ENCODE assay signal across 17 cellular contexts in genomic region chr10:35636942-35637341, GRCh38. TPM values are rescaled to one million over a fixed set of nuclear protein-coding genes. Genes with fewer than 3 reads are reported as not detected.
DNase-seq lines count a peak whose midpoint lies in the region; ATAC-seq and TF ChIP-seq lines count a peak whose summit lies in the region.
"Had no signal": no experiment of that assay in that cellular context is flagged by ENCODE, and none has a peak within 500 bp of the region (broad histone marks: within the 10 kb centered on the region; RNA-seq: fewer than 3 reads in every experiment).

No MANE protein-coding gene starts in this region.

- H4K20me1 ChIP-seq in hepatocyte (ENCODE audit: insufficient read depth, poor library complexity, severe bottlenecking) = peaks cover 2% of the 10 kb centered on the region

- no peak for DNase-seq in CD8-positive, alpha-beta T cell
- no peak for DNase-seq in hepatocyte (ENCODE audit: low spot score)
- no peak for DNase-seq in stimulated activated naive CD8-positive, alpha-beta T cell treated with anti-CD3 and anti-CD28 coated beads, Interleukin-15, Interleukin-2, amounts not matched to agents 100 U/mL and 50 U/mL, for 24 hours
- no peak for DNase-seq in KG1 (lab: John Stamatoyannopoulos, UW)
- DNase-seq: cerebellar nuclear complex; GM23248; NCI-H1048; NCI-H2081; NCI-H526 treated with DMSO at 0.1 percent for 48 hours; stimulated activated CD4-positive, alpha-beta T cell treated with anti-CD3 and anti-CD28 coated beads, Interleukin-1b, Interleukin-23, amount 100 ng/mL, for 48 hours had no signal

- no peak for ATAC-seq in CD8-positive, alpha-beta T cell
- no peak for ATAC-seq in stimulated activated naive CD8-positive, alpha-beta T cell treated with anti-CD3 and anti-CD28 coated beads, Interleukin-15, Interleukin-2, amounts not matched to agents 100 U/mL and 50 U/mL, for 24 hours
- no peak for ATAC-seq in HG02852 (IDR thresholded peaks at IDR 0.05; ENCODE audit: unreplicated experiment)
- ATAC-seq: activated CD4-positive, CD25-positive, alpha-beta regulatory T cell treated with anti-CD3 and anti-CD28 coated beads, Interleukin-2, amount 50 U/mL, for 24 hours; activated T-helper 17 cell treated with anti-CD3 and anti-CD28 coated beads, Interleukin-2, amount 50 U/mL, for 72 hours had no signal

- POLR2A ChIA-PET in CD8-positive, alpha-beta T cell (lab: Charles Lee) = no interaction called here

- H3K9ac ChIP-seq in HUES64 (ENCODE audit: low read depth, low read length) (no peak overlapping the region; the same call in 1 of the 2 replicates), rectal smooth muscle tissue (ENCODE audit: low read length) (no peak overlapping the region)
- H3K9ac ChIP-seq: GM23248 had no signal

- TF ChIP-seq CTCF in CD8-positive, alpha-beta T cell (IDR thresholded peaks at IDR 0.05) = no peak
- no peak for TF ChIP-seq CTCF in hepatocyte (IDR thresholded peaks at IDR 0.05; ENCODE audit: poor library complexity)

- H3K9me3 ChIP-seq in CD8-positive, alpha-beta T cell (ENCODE audit: low read length) = no peaks in the 10 kb centered on the region
- no peaks in the 10 kb centered on the region for H3K9me3 ChIP-seq in HUES64 (ENCODE audit: insufficient read depth, low read depth, low read length)
- H3K9me3 ChIP-seq in hepatocyte (ENCODE audit: low read depth) = no peaks in the 10 kb centered on the region

- H3K27ac ChIP-seq in CD8-positive, alpha-beta T cell (ENCODE audit: low read depth, low read length) = no peak overlapping the region
- H3K27ac ChIP-seq in HUES64 (ENCODE audit: low read depth, low read length) (peak overlapping the region; percentile 80), hepatocyte (no peak overlapping the region), rectal smooth muscle tissue (ENCODE audit: low read depth, low read length) (no peak overlapping the region)
- H3K27ac ChIP-seq: GM23248 had no signal

- intact Hi-C loops in CD8-positive, alpha-beta T cell (cut with DNase I, micrococcal nuclease) = loop anchor here (5.0 kb wide), 4 partner anchors 145 to 1855 kb away; no protein-coding TSS in a partner anchor

- H3K9me2 ChIP-seq in hepatocyte (replicated peaks; ENCODE audit: insufficient read depth) = no peaks in the 10 kb centered on the region

- CTCF ChIA-PET in CD8-positive, alpha-beta T cell (lab: Charles Lee) = interaction anchor here (0.9 to 1.4 kb wide), 3 partner anchors 14 to 139 kb away, joined by 3 to 7 read pairs (median 3); no protein-coding TSS in a partner anchor

- peak overlapping the region; percentile 7 for H2AFZ ChIP-seq in hepatocyte
- H2AFZ ChIP-seq: GM23248 had no signal

- peaks cover 9% of the 10 kb centered on the region for H3K27me3 ChIP-seq in CD8-positive, alpha-beta T cell (ENCODE audit: insufficient read depth, low read length)
- H3K27me3 ChIP-seq in HUES64 (ENCODE audit: insufficient read depth, low read length) (peaks cover 24% of the 10 kb centered on the region), hepatocyte (peaks cover 22% of the 10 kb centered on the region), rectal smooth muscle tissue (ENCODE audit: control insufficient read depth, insufficient read depth, low read length) (no peaks in the 10 kb centered on the region)

- H3K4me3 ChIP-seq in CD8-positive, alpha-beta T cell (ENCODE audit: low read depth, low read length) = peak overlapping the region; percentile 35
- H3K4me3 ChIP-seq in HUES64 (ENCODE audit: low read length) (peak overlapping the region; percentile 66), hepatocyte (no peak overlapping the region), rectal smooth muscle tissue (ENCODE audit: low read length) (peak overlapping the region; percentile 7)
- H3K4me3 ChIP-seq: GM23248 had no signal

- H3K36me3 ChIP-seq in CD8-positive, alpha-beta T cell (ENCODE audit: insufficient read depth, low read length) = no peaks in the 10 kb centered on the region
- H3K36me3 ChIP-seq in HUES64 (ENCODE audit: insufficient read depth, low read length) = no peaks in the 10 kb centered on the region
- H3K36me3 ChIP-seq in hepatocyte (replicated peaks; ENCODE audit: insufficient read depth, low read depth) = no peaks in the 10 kb centered on the region
- no peaks in the 10 kb centered on the region for H3K36me3 ChIP-seq in rectal smooth muscle tissue (ENCODE audit: control insufficient read depth, insufficient read depth, low read length)

- H3K27me3 Mint-ChIP-seq in CD8-positive, alpha-beta T cell (ENCODE audit: low read depth) = peaks cover 51% of the 10 kb centered on the region

- peak overlapping the region; percentile 98 for H3K4me2 ChIP-seq in hepatocyte

- H3K4me1 ChIP-seq in CD8-positive, alpha-beta T cell (ENCODE audit: insufficient read depth, low read length) = peaks cover 8% of the 10 kb centered on the region
- H3K4me1 ChIP-seq in HUES64 (ENCODE audit: insufficient read depth, low read length) (peaks cover 43% of the 10 kb centered on the region), hepatocyte (ENCODE audit: insufficient read depth) (peaks cover 21% of the 10 kb centered on the region), rectal smooth muscle tissue (ENCODE audit: control insufficient read depth, insufficient read depth, low read length) (peaks cover 6% of the 10 kb centered on the region)

- WGBS in HUES64 = 14% methylated on average over 5 of the region's 7 CpGs
- WGBS in hepatocyte (ENCODE audit: low lambda C conversion rate, missing lambda C conversion rate) = 38% methylated on average over 7 of the region's 7 CpGs

- H3K4me1 Mint-ChIP-seq in CD8-positive, alpha-beta T cell (ENCODE audit: low read depth) = peaks cover 22% of the 10 kb centered on the region
- H3K4me1 Mint-ChIP-seq: activated T-helper 17 cell treated with anti-CD3 and anti-CD28 coated beads, Interleukin-2, amount 50 U/mL, for 72 hours had no signal

- H3K79me2 ChIP-seq in hepatocyte = no peaks in the 10 kb centered on the region

- H3K4me3 Mint-ChIP-seq in CD8-positive, alpha-beta T cell = no peak overlapping the region
- H3K4me3 Mint-ChIP-seq: activated T-helper 17 cell treated with anti-CD3 and anti-CD28 coated beads, Interleukin-2, amount 50 U/mL, for 72 hours had no signal

- no peak overlapping the region for H3K27ac Mint-ChIP-seq in CD8-positive, alpha-beta T cell
- H3K27ac Mint-ChIP-seq: activated T-helper 17 cell treated with anti-CD3 and anti-CD28 coated beads, Interleukin-2, amount 50 U/mL, for 72 hours had no signal

- no peaks in the 10 kb centered on the region for H3K36me3 Mint-ChIP-seq in CD8-positive, alpha-beta T cell

- no peaks in the 10 kb centered on the region for H3K9me3 Mint-ChIP-seq in CD8-positive, alpha-beta T cell
- H3K9me3 Mint-ChIP-seq: activated T-helper 17 cell treated with anti-CD3 and anti-CD28 coated beads, Interleukin-2, amount 50 U/mL, for 72 hours had no signal

RNA-seq across cellular contexts. Expression of gene FZD8, which starts 5.2 kb away (rescaled TPM):
- total RNA-seq in CD8-positive, alpha-beta T cell = 1 to 10 TPM; 1.5 to 1.7 TPM
- polyA plus RNA-seq in HUES64 (2013, experiment 1 of 2) = 5.7 TPM
- polyA plus RNA-seq in HUES64 (2013, experiment 2 of 2) = 4.8 TPM
- total RNA-seq in hepatocyte = 5.9 and 7.7 TPM in 2 replicates
- 2.6 and 3.7 TPM in 2 replicates for polyA plus RNA-seq in hepatocyte

RNA-seq across cellular contexts. Expression of gene GJD4, which starts 31.8 kb away (rescaled TPM):
- total RNA-seq in CD8-positive, alpha-beta T cell = not detected
- polyA plus RNA-seq in HUES64 (2013, experiment 1 of 2) = not detected
- polyA plus RNA-seq in HUES64 (2013, experiment 2 of 2) = not detected
- 0.17 TPM in 1 of 2 replicates, not detected in the other for total RNA-seq in hepatocyte
- not detected in 2 replicates for polyA plus RNA-seq in hepatocyte
- total RNA-seq: GM23248; subcutaneous adipose tissue; T-helper 2 cell treated with Interferon-gamma antibody and Interleukin-4, amounts not matched to agents 100 ng/mL and 5 ng/mL, for 36 hours had no signal
- polyA plus RNA-seq: GM23248 had no signal
